Comparison of ENCODE assay signal across 11 cellular contexts in genomic region chr11:73323464-73323863, GRCh38. TPM values are rescaled to one million over a fixed set of nuclear protein-coding genes. Genes with fewer than 3 reads are reported as not detected.
A peak's percentile ranks its signal among the peaks of the same experiment; 100 is the strongest.
DNase-seq lines count a peak whose midpoint lies in the region; ATAC-seq and TF ChIP-seq lines count a peak whose summit lies in the region.
"Had no signal": no experiment of that assay in that cellular context is flagged by ENCODE, and none has a peak within 500 bp of the region (broad histone marks: within the 10 kb centered on the region; RNA-seq: fewer than 3 reads in every experiment).

No MANE protein-coding gene starts in this region.

- no peaks in the 10 kb centered on the region for H3K27me3 Mint-ChIP-seq in neural crest cell (ENCODE audit: low read depth)

- peak overlapping the region; percentile 78 for H3K27ac Mint-ChIP-seq in neural crest cell (ENCODE audit: unreplicated experiment)

- no peaks in the 10 kb centered on the region for H3K9me3 Mint-ChIP-seq in neural crest cell

- ATAC-seq in HG03439 (IDR thresholded peaks at IDR 0.05; ENCODE audit: unreplicated experiment) (no peak), GM21576 (IDR thresholded peaks at IDR 0.05; ENCODE audit: unreplicated experiment) (no peak)

- peaks cover 2% of the 10 kb centered on the region for H3K36me3 Mint-ChIP-seq in neural crest cell (ENCODE audit: low read depth)
- H3K36me3 Mint-ChIP-seq: CD4-positive, CD25-positive, alpha-beta regulatory T cell had no signal

- peak overlapping the region; percentile 9 for H3K4me3 Mint-ChIP-seq in neural crest cell
- H3K4me3 Mint-ChIP-seq: CD4-positive, CD25-positive, alpha-beta regulatory T cell had no signal

- H3K4me1 Mint-ChIP-seq in neural crest cell, result peaks cover 76% of the 10 kb centered on the region

- DNase-seq in AG08395 (ENCODE audit: low spot score) (peak; percentile 85), T1000 (lab: John Stamatoyannopoulos, UW) (peak; percentile 21), head of caudate nucleus (peak in 22 of 42 donors; percentile 32 to 74 (median 48)), neural crest cell (ENCODE audit: low read depth, low spot score) (peak; percentile 48), NCI-H1105 (lab: John Stamatoyannopoulos, UW) (no peak)
- no peak for DNase-seq in activated naive CD4-positive, alpha-beta T cell treated with Interleukin-2 at 50 U/mL for 16 hours
- DNase-seq: CD4-positive, CD25-positive, alpha-beta regulatory T cell; cerebellar nuclear complex had no signal

- intact Hi-C loops in head of caudate nucleus (cut with DNase I), result no loop called here

- TF ChIP-seq CTCF in neural crest cell (conservative IDR thresholded peaks at IDR 0.05), result no peak

RNA-seq across cellular contexts. Expression of gene ARHGEF17, which starts 15.4 kb away (rescaled TPM):
- 51.3 and 55.7 TPM in 2 replicates for total RNA-seq in neural crest cell

RNA-seq across cellular contexts. Expression of gene P2RY6, which starts 51.3 kb away (rescaled TPM):
- total RNA-seq in neural crest cell, result not detected in 2 replicates
- total RNA-seq: CD4-positive, CD25-positive, alpha-beta regulatory T cell; T-helper 2 cell treated with Interferon-gamma antibody and Interleukin-4, amounts not matched to agents 100 ng/mL and 5 ng/mL, for 36 hours had no signal

RNA-seq across cellular contexts. Expression of gene RELT, which starts 52.7 kb away (rescaled TPM):
- total RNA-seq in neural crest cell, result 18.4 and 20.9 TPM in 2 replicates

Comparison
In these comparisons a context has a peak if more than half of its experiments do, and no peak if none do; other contexts are left out.
1. DNase-seq: peak in AG08395 (single experiment), T1000 (single experiment), head of caudate nucleus (22 of 42) and neural crest cell (single experiment); none in NCI-H1105 (single experiment) and activated naive CD4-positive, alpha-beta T cell treated with Interleukin-2 at 50 U/mL for 16 hours (single experiment).